12 cellular contexts compared by ENCODE assay signal in genomic region chr15:64045106-64045435, GRCh38. TPM values are rescaled to one million over a fixed set of nuclear protein-coding genes. Genes with fewer than 3 reads are reported as not detected.
DNase-seq lines count a peak whose midpoint lies in the region; ATAC-seq and TF ChIP-seq lines count a peak whose summit lies in the region.
"Had no signal": no experiment of that assay in that cellular context is flagged by ENCODE, and none has a peak within 500 bp of the region (broad histone marks: within the 10 kb centered on the region; RNA-seq: fewer than 3 reads in every experiment).

No MANE protein-coding gene starts in this region.

- TF ChIP-seq CTCF in mesothelial cell of epicardium (IDR thresholded peaks at IDR 0.05; ENCODE audit: unreplicated experiment) (no peak), tibial artery (IDR thresholded peaks at IDR 0.05) (no peak)

- CTCF ChIA-PET in activated CD8-positive, alpha-beta memory T cell treated with anti-CD3 and anti-CD28 coated beads, Interleukin-2, amount 10 ng/mL, durations not matched to agents 7 days and 5 days (lab: Charles Lee), result interaction anchor here (0.7 to 6.3 kb wide), 16 partner anchors 11 to 435 kb away, joined by 3 to 53 read pairs (median 12); no protein-coding TSS in a partner anchor

- peaks cover 23% of the 10 kb centered on the region for H3K27me3 Mint-ChIP-seq in activated CD8-positive, alpha-beta memory T cell treated with anti-CD3 and anti-CD28 coated beads, Interleukin-2, amount 10 ng/mL, durations not matched to agents 7 days and 5 days
- peaks cover 8% of the 10 kb centered on the region for H3K27me3 Mint-ChIP-seq in activated T-helper 17 cell treated with anti-CD3 and anti-CD28 coated beads, Interleukin-2, amount 50 U/mL, for 72 hours
- H3K27me3 Mint-ChIP-seq in mesothelial cell of epicardium (ENCODE audit: low read depth), result peaks cover 51% of the 10 kb centered on the region

- no peak overlapping the region for H3K27ac ChIP-seq in tibial artery
- H3K27ac ChIP-seq: epithelial cell of prostate had no signal

- no peak for ATAC-seq in activated CD8-positive, alpha-beta memory T cell treated with anti-CD3 and anti-CD28 coated beads, Interleukin-2, amount 10 ng/mL, durations not matched to agents 7 days and 5 days
- ATAC-seq in activated T-helper 17 cell treated with anti-CD3 and anti-CD28 coated beads, Interleukin-2, amount 50 U/mL, for 72 hours (replicated peaks), result no peak
- no peak for ATAC-seq in GM18909 (IDR thresholded peaks at IDR 0.05; ENCODE audit: poor library complexity, unreplicated experiment)
- ATAC-seq in GM19452 (IDR thresholded peaks at IDR 0.05; ENCODE audit: unreplicated experiment), result no peak

- H3K36me3 ChIP-seq in tibial artery, result no peaks in the 10 kb centered on the region
- H3K36me3 ChIP-seq: BE2C had no signal

- intact Hi-C loops in tibial artery (cut with DNase I; ENCODE audit: low total_unique reads), result loop anchor here (5.0 kb wide), 1 partner anchor 98 kb away; no protein-coding TSS in a partner anchor

- peaks cover 0 to 21% (median 8%) of the 10 kb centered on the region in 4 donors for H3K4me1 ChIP-seq in tibial artery
- H3K4me1 ChIP-seq: BE2C had no signal

- H3K36me3 Mint-ChIP-seq in activated CD8-positive, alpha-beta memory T cell treated with anti-CD3 and anti-CD28 coated beads, Interleukin-2, amount 10 ng/mL, durations not matched to agents 7 days and 5 days, result peaks cover under 1% of the 10 kb centered on the region
- H3K36me3 Mint-ChIP-seq in activated T-helper 17 cell treated with anti-CD3 and anti-CD28 coated beads, Interleukin-2, amount 50 U/mL, for 72 hours (ENCODE audit: low read depth), result no peaks in the 10 kb centered on the region
- no peaks in the 10 kb centered on the region for H3K36me3 Mint-ChIP-seq in mesothelial cell of epicardium

- no peaks in the 10 kb centered on the region for H3K9me3 ChIP-seq in tibial artery
- H3K9me3 ChIP-seq: BE2C had no signal

- H3K27ac Mint-ChIP-seq in activated CD8-positive, alpha-beta memory T cell treated with anti-CD3 and anti-CD28 coated beads, Interleukin-2, amount 10 ng/mL, durations not matched to agents 7 days and 5 days, result no peak overlapping the region
- no peak overlapping the region for H3K27ac Mint-ChIP-seq in activated T-helper 17 cell treated with anti-CD3 and anti-CD28 coated beads, Interleukin-2, amount 50 U/mL, for 72 hours
- H3K27ac Mint-ChIP-seq in mesothelial cell of epicardium, result no peak overlapping the region

- peaks cover 17% of the 10 kb centered on the region for H3K4me1 Mint-ChIP-seq in activated CD8-positive, alpha-beta memory T cell treated with anti-CD3 and anti-CD28 coated beads, Interleukin-2, amount 10 ng/mL, durations not matched to agents 7 days and 5 days
- peaks cover 5% of the 10 kb centered on the region for H3K4me1 Mint-ChIP-seq in activated T-helper 17 cell treated with anti-CD3 and anti-CD28 coated beads, Interleukin-2, amount 50 U/mL, for 72 hours
- peaks cover 6% of the 10 kb centered on the region for H3K4me1 Mint-ChIP-seq in mesothelial cell of epicardium

- DNase-seq in activated CD8-positive, alpha-beta memory T cell treated with anti-CD3 and anti-CD28 coated beads, Interleukin-2, amount 10 ng/mL, durations not matched to agents 7 days and 5 days, result no peak
- DNase-seq in activated CD8-positive, alpha-beta memory T cell treated with anti-CD3 and anti-CD28 coated beads, Interleukin-2, amount 50 U/mL, for 4 hours, result no peak
- no peak for DNase-seq in mesothelial cell of epicardium (ENCODE audit: low spot score in 2 of 2, unreplicated experiment in 2 of 2)
- peak in 1 of 2 donors; percentile 53 for DNase-seq in tibial artery
- DNase-seq in AML-193 (lab: John Stamatoyannopoulos, UW), result no peak
- DNase-seq: BE2C; NCI-H524; stimulated activated CD8-positive, alpha-beta memory T cell treated with anti-CD3 and anti-CD28 coated beads, Interleukin-4, amount 100 ng/mL, for 48 hours had no signal

- peaks cover 0 to 5% of the 10 kb centered on the region in 2 donors for H3K27me3 ChIP-seq in tibial artery

- no peaks in the 10 kb centered on the region for H3K9me3 Mint-ChIP-seq in activated CD8-positive, alpha-beta memory T cell treated with anti-CD3 and anti-CD28 coated beads, Interleukin-2, amount 10 ng/mL, durations not matched to agents 7 days and 5 days (ENCODE audit: low read depth)
- H3K9me3 Mint-ChIP-seq in activated T-helper 17 cell treated with anti-CD3 and anti-CD28 coated beads, Interleukin-2, amount 50 U/mL, for 72 hours, result no peaks in the 10 kb centered on the region
- no peaks in the 10 kb centered on the region for H3K9me3 Mint-ChIP-seq in mesothelial cell of epicardium

- peak overlapping the region; percentile 67 for H3K4me3 Mint-ChIP-seq in activated CD8-positive, alpha-beta memory T cell treated with anti-CD3 and anti-CD28 coated beads, Interleukin-2, amount 10 ng/mL, durations not matched to agents 7 days and 5 days
- peak overlapping the region; percentile 50 for H3K4me3 Mint-ChIP-seq in activated T-helper 17 cell treated with anti-CD3 and anti-CD28 coated beads, Interleukin-2, amount 50 U/mL, for 72 hours
- H3K4me3 Mint-ChIP-seq in mesothelial cell of epicardium, result peak overlapping the region; percentile 61

- H3K4me3 ChIP-seq in tibial artery, result peak overlapping the region; percentile 50 to 57

RNA-seq across cellular contexts. Expression of gene DAPK2, which starts 1.2 kb away (rescaled TPM):
- 10 to 100 TPM; 14.1 to 15.0 TPM for total RNA-seq in activated CD8-positive, alpha-beta memory T cell treated with anti-CD3 and anti-CD28 coated beads, Interleukin-2, amount 10 ng/mL, durations not matched to agents 7 days and 5 days
- total RNA-seq in activated T-helper 17 cell treated with anti-CD3 and anti-CD28 coated beads, Interleukin-2, amount 50 U/mL, for 72 hours, result 10 to 100 TPM in 1 of 2 donors, under 1 TPM in 1; 0.82 to 10.6 TPM
- 1.2 to 2.6 TPM (median 2.2 TPM) in 3 replicates for total RNA-seq in mesothelial cell of epicardium

RNA-seq across cellular contexts. Expression of gene CIAO2A, which starts 48.6 kb away (rescaled TPM):
- 10 to 100 TPM; 66.4 to 80.2 TPM for total RNA-seq in activated CD8-positive, alpha-beta memory T cell treated with anti-CD3 and anti-CD28 coated beads, Interleukin-2, amount 10 ng/mL, durations not matched to agents 7 days and 5 days
- total RNA-seq in activated T-helper 17 cell treated with anti-CD3 and anti-CD28 coated beads, Interleukin-2, amount 50 U/mL, for 72 hours, result 10 to 100 TPM; 71.7 to 99.1 TPM
- total RNA-seq in mesothelial cell of epicardium, result 39.3 to 42.3 TPM (median 41.8 TPM) in 3 replicates

RNA-seq across cellular contexts. Expression of gene SNX1, which starts 50.7 kb away (rescaled TPM):
- 100 to 1,000 TPM; 108 to 114 TPM for total RNA-seq in activated CD8-positive, alpha-beta memory T cell treated with anti-CD3 and anti-CD28 coated beads, Interleukin-2, amount 10 ng/mL, durations not matched to agents 7 days and 5 days
- total RNA-seq in activated T-helper 17 cell treated with anti-CD3 and anti-CD28 coated beads, Interleukin-2, amount 50 U/mL, for 72 hours, result 100 to 1,000 TPM in 1 of 2 donors, 10 to 100 TPM in 1; 91.3 to 126 TPM
- total RNA-seq in mesothelial cell of epicardium, result 93.6 to 97.9 TPM (median 94.4 TPM) in 3 replicates
